ENCODE assay signal across 10 cellular contexts in the genomic region with DNA sequence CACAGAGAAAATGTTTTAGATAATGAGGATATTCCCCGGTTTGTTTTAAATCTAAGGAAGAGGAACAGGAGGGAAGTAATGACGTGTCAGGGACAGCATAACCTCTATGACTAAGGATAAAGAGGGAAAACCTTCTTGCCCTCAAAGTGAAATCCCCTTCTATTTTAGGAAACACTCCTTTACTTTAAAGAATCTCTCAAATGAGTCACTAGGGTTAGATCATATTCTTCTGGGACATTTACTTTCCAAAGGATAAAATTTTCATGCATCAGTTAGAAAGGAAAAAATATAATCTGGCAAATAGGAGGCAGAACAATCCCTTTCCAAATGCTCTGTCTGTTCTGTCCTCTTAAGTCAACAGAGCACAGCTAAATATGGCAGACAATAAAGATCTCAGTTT. TPM values are rescaled to one million over a fixed set of nuclear protein-coding genes. Genes with fewer than 3 reads are reported as not detected.
DNase-seq lines count a peak whose midpoint lies in the region; ATAC-seq and TF ChIP-seq lines count a peak whose summit lies in the region.
"Had no signal": no experiment of that assay in that cellular context is flagged by ENCODE, and none has a peak within 500 bp of the region (broad histone marks: within the 10 kb centered on the region; RNA-seq: fewer than 3 reads in every experiment).

No MANE protein-coding gene starts in this region.

- H4K20me1 ChIP-seq in fibroblast of lung (ENCODE audit: control insufficient read depth, extremely low read depth, insufficient read depth, low read length): no peaks in the 10 kb centered on the region

- DNase-seq in GM04504 (ENCODE audit: low read depth): peak; percentile 41
- peak; percentile 93 for DNase-seq in RPMI7951 (ENCODE audit: low read depth)
- DNase-seq in fibroblast of lung (ENCODE audit: low read depth in 2 of 2): peak; percentile 90
- no peak for DNase-seq in sciatic nerve (ENCODE audit: low spot score)
- DNase-seq in HK-2 (ENCODE audit: unreplicated experiment): no peak
- DNase-seq in activated naive CD4-positive, alpha-beta T cell treated with Interleukin-2 at 50 U/mL for 16 hours: no peak
- DNase-seq in A673 (ENCODE audit: low spot score): no peak
- no peak for DNase-seq in NK-92 (lab: John Stamatoyannopoulos, UW; ENCODE audit: unreplicated experiment)
- DNase-seq: activated T-cell treated with anti-CD3 and anti-CD28 coated beads, Interleukin-2, amount 50 U/mL, for 24 hours; T-helper 2 cell had no signal

- H3K27me3 ChIP-seq in fibroblast of lung (ENCODE audit: control insufficient read depth, insufficient read depth, low read length) (no peaks in the 10 kb centered on the region), A673 (replicated peaks; ENCODE audit: insufficient read depth, low read depth, low read length, poor library complexity) (no peaks in the 10 kb centered on the region)

- CTCF ChIA-PET in A673 (lab: Charles Lee): no interaction called here

- no peak overlapping the region for H2AFZ ChIP-seq in fibroblast of lung (ENCODE audit: low read length)

- TF ChIP-seq CTCF in fibroblast of lung (conservative IDR thresholded peaks at IDR 0.05 in 1 of 2, IDR thresholded peaks at IDR 0.05 in 1 of 2; ENCODE audit: low read depth in 1 of 2, low read length in 2 of 2) (no peak), A673 (conservative IDR thresholded peaks at IDR 0.05; ENCODE audit: low read depth, low read length) (no peak)

- peaks cover 9% of the 10 kb centered on the region for H3K4me1 ChIP-seq in fibroblast of lung (ENCODE audit: control insufficient read depth, extremely low read depth, insufficient read depth, low read length)
- no peaks in the 10 kb centered on the region for H3K4me1 ChIP-seq in A673 (ENCODE audit: insufficient read depth, low read length, poor library complexity, severe bottlenecking)

- peak overlapping the region; percentile 63 for H3K27ac ChIP-seq in fibroblast of lung (ENCODE audit: insufficient read depth, low read length)
- no peak overlapping the region for H3K27ac ChIP-seq in A673 (ENCODE audit: low read depth, low read length, poor library complexity, severe bottlenecking)

- POLR2A ChIA-PET in A673 (lab: Charles Lee; ENCODE audit: low non-redundant PET): no interaction called here

- intact Hi-C loops in sciatic nerve (cut with DNase I) (no loop called here), A673 (cut with micrococcal nuclease; ENCODE audit: unreplicated experiment) (no loop called here)

- peak; percentile 86 for ATAC-seq in sciatic nerve

- no TSS peak for BruUV-seq in A673 (replicated peaks; lab: Mats Ljungman, UMichigan)

- H3K9me3 ChIP-seq in fibroblast of lung (ENCODE audit: control insufficient read depth, insufficient read depth, low read depth, low read length) (no peaks in the 10 kb centered on the region), A673 (ENCODE audit: low read depth, low read length, poor library complexity, severe bottlenecking) (no peaks in the 10 kb centered on the region)

- H3K9ac ChIP-seq in fibroblast of lung (ENCODE audit: insufficient read depth, low read length): no peak overlapping the region

- H3K36me3 ChIP-seq in fibroblast of lung (ENCODE audit: control insufficient read depth, insufficient read depth, low read length) (no peaks in the 10 kb centered on the region), A673 (ENCODE audit: insufficient read depth, low read length, poor library complexity, severe bottlenecking) (no peaks in the 10 kb centered on the region)

- no peaks in the 10 kb centered on the region for H3K79me2 ChIP-seq in fibroblast of lung (ENCODE audit: control insufficient read depth, insufficient read depth, low read length)

- peak overlapping the region; percentile 54 for H3K4me2 ChIP-seq in fibroblast of lung (ENCODE audit: extremely low read depth, insufficient read depth, low read length)

- H3K4me3 ChIP-seq in fibroblast of lung (replicated peaks in 1 of 4; ENCODE audit: control extremely low read depth in 1 of 4, insufficient read depth in 1 of 4, low read depth in 3 of 4, low read length in 4 of 4) (no peak overlapping the region), A673 (ENCODE audit: low read depth, low read length, poor library complexity, severe bottlenecking) (no peak overlapping the region)

RNA-seq across cellular contexts. Expression of gene UBE2E2, which starts 43.2 kb away (rescaled TPM):
- total RNA-seq in RPMI7951 (2014; rRNA removed; shearing (Covaris generic)): 91.9 and 121 TPM in 2 replicates
- total RNA-seq in fibroblast of lung: 79.8 and 86.8 TPM in 2 replicates
- polyA plus RNA-seq in fibroblast of lung: 55.3 and 127 TPM in 2 replicates
- polyA plus RNA-seq in fibroblast of lung (2012): 39.4 and 85.4 TPM in 2 replicates
- polyA minus RNA-seq in fibroblast of lung (ENCODE audit: low replicate concordance): 10.6 and 31.4 TPM in 2 replicates
- 91.0 TPM for total RNA-seq in sciatic nerve
- total RNA-seq in A673 (2021): 0.61 and 2.0 TPM in 2 replicates

Comparison
In these comparisons a context has a peak if more than half of its experiments do, and no peak if none do; other contexts are left out.
1. DNase-seq: peak in GM04504 (single experiment), RPMI7951 (single experiment) and fibroblast of lung (2 of 2); none in sciatic nerve (single experiment), HK-2 (single experiment), activated naive CD4-positive, alpha-beta T cell treated with Interleukin-2 at 50 U/mL for 16 hours (single experiment), A673 (single experiment) and NK-92 (single experiment).
2. RNA of gene UBE2E2, which starts 43.2 kb away (total RNA-seq): 91.9 to 121 TPM in RPMI7951, 91.0 TPM in sciatic nerve (single experiment) and 79.8 to 86.8 TPM in fibroblast of lung; 0.61 to 2.0 TPM in A673; every median in the first group is over 10 times any median in the second.